ENCODE assay signal across 17 cellular contexts in genomic region chr9:35076848-35077247, GRCh38.
"Had no signal": no experiment of that assay in that cellular context is flagged by ENCODE, and none has a peak within 500 bp of the region (broad histone marks: within the 10 kb centered on the region; RNA-seq: fewer than 3 reads in every experiment).

No MANE protein-coding gene starts in this region.

- H3K27me3 ChIP-seq: gastrocnemius medialis, right lobe of liver, upper lobe of right lung had no signal

- H3K4me3 ChIP-seq: gastrocnemius medialis, right lobe of liver, upper lobe of right lung had no signal

- H3K36me3 Mint-ChIP-seq: activated naive CD8-positive, alpha-beta T cell had no signal

- H3K9me3 Mint-ChIP-seq: activated T-cell treated with anti-CD3 and anti-CD28 coated beads, Interleukin-2, amount 50 U/mL, for 24 hours; activated T-helper 2 cell treated with anti-CD3 and anti-CD28 coated beads, Interferon-gamma antibody, Interleukin-2, Interleukin-4, amounts not matched to agents 10 μg/mL and 5 μg/mL and 100 μg/mL, durations not matched to agents 14 hours and 24 hours and 36 hours; stimulated activated naive CD8-positive, alpha-beta T cell treated with anti-CD3 and anti-CD28 coated beads, Interleukin-15, amount 100 ng/mL, for 72 hours had no signal

- H3K27me3 Mint-ChIP-seq: activated naive CD8-positive, alpha-beta T cell; activated T-cell treated with anti-CD3 and anti-CD28 coated beads, Interleukin-2, amount 50 U/mL, for 24 hours; stimulated activated naive CD8-positive, alpha-beta T cell treated with anti-CD3 and anti-CD28 coated beads, Interleukin-15, amount 100 ng/mL, for 72 hours had no signal

- DNase-seq: activated CD4-positive, CD25-positive, alpha-beta regulatory T cell treated with anti-CD3 and anti-CD28 coated beads, Interleukin-2, amount 50 U/mL, for 72 hours; activated CD8-positive, alpha-beta memory T cell treated with anti-CD3 and anti-CD28 coated beads, Interleukin-2, amount 50 U/mL, for 4 hours; activated T-cell treated with anti-CD3 and anti-CD28 coated beads, Interleukin-2, amount 50 U/mL, for 24 hours; anterior cingulate cortex; effector CD8-positive, alpha-beta T cell; gastrocnemius medialis; glutamatergic neuron; islet precursor cell; left ventricle myocardium superior; right lobe of liver; stimulated activated CD4-positive, alpha-beta T cell treated with anti-CD3 and anti-CD28 coated beads, Interleukin-2, amount 100 ng/mL, for 48 hours; stimulated activated naive CD8-positive, alpha-beta T cell treated with anti-CD3 and anti-CD28 coated beads, Interleukin-15, amount 100 ng/mL, for 72 hours; substantia nigra; upper lobe of right lung had no signal

- H3K4me3 Mint-ChIP-seq: activated naive CD8-positive, alpha-beta T cell had no signal

- FAIRE-seq: colon had no signal

- H3K36me3 ChIP-seq: gastrocnemius medialis, right lobe of liver, upper lobe of right lung had no signal

- ATAC-seq: gastrocnemius medialis; left ventricle myocardium superior; right lobe of liver; stimulated activated naive CD8-positive, alpha-beta T cell treated with anti-CD3 and anti-CD28 coated beads, Interleukin-15, amount 100 ng/mL, for 72 hours; upper lobe of right lung had no signal

- H3K9me3 ChIP-seq: gastrocnemius medialis, right lobe of liver, upper lobe of right lung had no signal

- H3K27ac ChIP-seq: gastrocnemius medialis, right lobe of liver, upper lobe of right lung had no signal

- H3K27ac Mint-ChIP-seq: activated naive CD8-positive, alpha-beta T cell; activated T-cell treated with anti-CD3 and anti-CD28 coated beads, Interleukin-2, amount 50 U/mL, for 24 hours; activated T-helper 2 cell treated with anti-CD3 and anti-CD28 coated beads, Interferon-gamma antibody, Interleukin-2, Interleukin-4, amounts not matched to agents 10 μg/mL and 5 μg/mL and 100 μg/mL, durations not matched to agents 14 hours and 24 hours and 36 hours; stimulated activated naive CD8-positive, alpha-beta T cell treated with anti-CD3 and anti-CD28 coated beads, Interleukin-15, amount 100 ng/mL, for 72 hours had no signal
